In the genomic region with DNA sequence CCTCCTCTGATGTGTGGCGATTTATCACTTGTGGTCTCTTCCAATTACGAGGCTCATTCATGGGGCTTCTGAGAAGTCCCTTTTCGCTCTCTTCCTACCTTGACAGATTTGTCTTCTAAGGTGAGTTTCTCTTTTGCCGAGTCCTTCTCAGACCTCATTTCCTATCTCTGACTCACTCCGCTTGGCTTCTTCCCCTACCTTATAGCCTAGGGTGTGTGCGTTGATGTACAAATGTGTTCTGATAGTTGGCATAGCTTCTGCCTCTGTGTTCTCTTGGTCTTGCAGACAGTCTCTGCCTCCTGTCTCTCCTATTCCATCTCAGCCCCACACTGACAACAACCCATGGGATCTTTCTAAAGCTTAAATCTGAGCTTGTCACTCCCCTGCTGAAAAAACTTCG, we compare ENCODE assay signal across 14 cellular contexts. TPM values are rescaled to one million over a fixed set of nuclear protein-coding genes. Genes with fewer than 3 reads are reported as not detected.
DNase-seq lines count a peak whose midpoint lies in the region; ATAC-seq lines count a peak whose summit lies in the region.
"Had no signal": no experiment of that assay in that cellular context is flagged by ENCODE, and none has a peak within 500 bp of the region (broad histone marks: within the 10 kb centered on the region; RNA-seq: fewer than 3 reads in every experiment).

No MANE protein-coding gene starts in this region.

- H3K4me3 ChIP-seq in esophagus (ENCODE audit: low read depth in 1 of 2, low read length in 2 of 2), result no peak overlapping the region
- H3K4me3 ChIP-seq: GM23248 had no signal

- H3K4me1 ChIP-seq in esophagus (ENCODE audit: control insufficient read depth in 2 of 2, insufficient read depth in 2 of 2, low read length in 1 of 2), result peaks cover 0 to 3% of the 10 kb centered on the region in 2 donors

- H3K27ac Mint-ChIP-seq in activated naive CD4-positive, alpha-beta T cell treated with anti-CD3 and anti-CD28 coated beads, Interleukin-2, amount 50 U/mL, for 72 hours, result no peak overlapping the region
- H3K27ac Mint-ChIP-seq: CD4-positive, alpha-beta T cell had no signal

- DNase-seq in HPDE6-E6E7 (ENCODE audit: extremely low spot score) (peak; percentile 62), RPMI7951 (ENCODE audit: low read depth) (peak; percentile 35), posterior vena cava (ENCODE audit: low spot score) (peak; percentile 1), substantia nigra (lab: John Stamatoyannopoulos, UW) (no peak), cortex of kidney (lab: John Stamatoyannopoulos, UW) (no peak)
- no peak for DNase-seq in activated naive CD4-positive, alpha-beta T cell treated with anti-CD3 and anti-CD28 coated beads, Interleukin-2, amount 50 U/mL, for 72 hours (ENCODE audit: low spot score in 2 of 2)
- DNase-seq: ACHN; CD4-positive, alpha-beta T cell; GM23248; HCEC 1CT; NCI-H2171 treated with DMSO at 0.1 percent for 48 hours had no signal

- intact Hi-C loops in posterior vena cava (cut with DNase I), result loop anchor here in 1 of 2 donors (10.0 kb wide), 1 partner anchor 69 kb away; no protein-coding TSS in a partner anchor

- H3K9me3 Mint-ChIP-seq in activated naive CD4-positive, alpha-beta T cell treated with anti-CD3 and anti-CD28 coated beads, Interleukin-2, amount 50 U/mL, for 72 hours, result no peaks in the 10 kb centered on the region
- H3K9me3 Mint-ChIP-seq: CD4-positive, alpha-beta T cell had no signal

- ATAC-seq in GM19455 (IDR thresholded peaks at IDR 0.05; ENCODE audit: unreplicated experiment), result no peak
- no peak for ATAC-seq in activated naive CD4-positive, alpha-beta T cell treated with anti-CD3 and anti-CD28 coated beads, Interleukin-2, amount 50 U/mL, for 72 hours

- no peaks in the 10 kb centered on the region for H3K9me3 ChIP-seq in esophagus (ENCODE audit: control insufficient read depth in 2 of 2, insufficient read depth in 1 of 2, low read depth in 1 of 2, low read length in 1 of 2)

- H3K36me3 ChIP-seq in esophagus (ENCODE audit: control insufficient read depth in 2 of 2, insufficient read depth in 2 of 2, low read length in 1 of 2), result no peaks in the 10 kb centered on the region

- H3K27ac ChIP-seq in esophagus (ENCODE audit: low read depth in 2 of 2, low read length in 1 of 2), result peak overlapping the region; percentile 32 to 48
- H3K27ac ChIP-seq in substantia nigra (ENCODE audit: low read depth, low read length, poor library complexity, severe bottlenecking), result no peak overlapping the region
- H3K27ac ChIP-seq: GM23248, HL-60 had no signal

- H3K36me3 Mint-ChIP-seq in activated naive CD4-positive, alpha-beta T cell treated with anti-CD3 and anti-CD28 coated beads, Interleukin-2, amount 50 U/mL, for 72 hours, result no peaks in the 10 kb centered on the region

- no peaks in the 10 kb centered on the region for H3K27me3 ChIP-seq in esophagus (ENCODE audit: control insufficient read depth in 1 of 2, insufficient read depth in 2 of 2, low read length in 2 of 2)

- WGBS in esophagus, 2 donors, result 50 to 71% methylated on average over 7 of the region's 7 CpGs

RNA-seq across cellular contexts. Expression of gene SHB, which starts 56.9 kb away (rescaled TPM):
- total RNA-seq in RPMI7951 (2014; rRNA removed; shearing (Covaris generic)), result 10.0 and 10.7 TPM in 2 replicates
- 10 to 100 TPM; 14.7 to 15.7 TPM for polyA plus RNA-seq in esophagus
- total RNA-seq in posterior vena cava, result 10 to 100 TPM; 18.7 to 23.0 TPM
- total RNA-seq in activated naive CD4-positive, alpha-beta T cell treated with anti-CD3 and anti-CD28 coated beads, Interleukin-2, amount 50 U/mL, for 72 hours, result 1 to 10 TPM in 1 of 2 donors, under 1 TPM in 1; 0.34 to 1.7 TPM

Comparison
In these comparisons a context has a peak if more than half of its experiments do, and no peak if none do; other contexts are left out.
1. DNase-seq: peak in HPDE6-E6E7 (single experiment), RPMI7951 (single experiment) and posterior vena cava (single experiment); none in activated naive CD4-positive, alpha-beta T cell treated with anti-CD3 and anti-CD28 coated beads, Interleukin-2, amount 50 U/mL, for 72 hours (0 of 2), substantia nigra (0 of 49) and cortex of kidney (single experiment).